In genomic region chr1:56508523-56508983, GRCh38 we compare ENCODE assay signal across 11 cellular contexts.
A peak's percentile ranks its signal among the peaks of the same experiment; 100 is the strongest.
DNase-seq lines count a peak whose midpoint lies in the region; ATAC-seq and TF ChIP-seq lines count a peak whose summit lies in the region.
"Had no signal": no experiment of that assay in that cellular context is flagged by ENCODE, and none has a peak within 500 bp of the region (broad histone marks: within the 10 kb centered on the region; RNA-seq: fewer than 3 reads in every experiment).

No MANE protein-coding gene starts in this region.

- H3K4me3 ChIP-seq in epithelial cell of esophagus (ENCODE audit: low read length) (no peak overlapping the region), testis (no peak overlapping the region)

- H3K36me3 ChIP-seq in testis (ENCODE audit: low read depth, missing control alignments) = no peaks in the 10 kb centered on the region

- intact Hi-C loops in testis (cut with DNase I; ENCODE audit: low total_unique reads) = no loop called here

- no peak overlapping the region for H3K27ac ChIP-seq in testis

- no peak for TF ChIP-seq CTCF in epithelial cell of esophagus (IDR thresholded peaks at IDR 0.05; ENCODE audit: insufficient read depth, low read depth, low read length, missing control alignments)
- TF ChIP-seq CTCF in testis (IDR thresholded peaks at IDR 0.05) = no peak

- no peaks in the 10 kb centered on the region for H3K27me3 ChIP-seq in testis

- H3K4me1 ChIP-seq in testis = peaks cover 14% of the 10 kb centered on the region

- WGBS in testis, 2 donors = 62 to 71% methylated on average over 4 of the region's 4 CpGs

- peak; percentile 74 for ATAC-seq in left lobe of liver
- no peak for ATAC-seq in GM21447 (IDR thresholded peaks at IDR 0.05; ENCODE audit: unreplicated experiment)
- ATAC-seq: natural killer cell had no signal

- no peaks in the 10 kb centered on the region for H3K9me3 ChIP-seq in testis

- no peak for TF ChIP-seq POLR2A in testis (IDR thresholded peaks at IDR 0.05)

- DNase-seq in HuH-7.5 (ENCODE audit: low spot score) (peak; percentile 60), epithelial cell of esophagus (ENCODE audit: low read depth) (peak; percentile 89), left lobe of liver (ENCODE audit: low spot score) (peak; percentile 97), testis (peak; percentile 42), NCI-H187 treated with DMSO at 0.1 percent for 48 hours (lab: John Stamatoyannopoulos, UW) (no peak), putamen (ENCODE audit: low spot score) (no peak), GM19238 (ENCODE audit: insufficient read length, low spot score) (no peak)
- DNase-seq: activated B cell treated with CpG ODN at 0.5 μM for 24 hours; activated naive CD4-positive, alpha-beta T cell treated with anti-CD3 and anti-CD28 coated beads, Interleukin-2, amount 10 ng/mL, durations not matched to agents 7 days and 5 days; natural killer cell had no signal

Comparison
In these comparisons a context has a peak if more than half of its experiments do, and no peak if none do; other contexts are left out.
1. DNase-seq: peak in HuH-7.5 (single experiment), epithelial cell of esophagus (single experiment), left lobe of liver (single experiment) and testis (single experiment); none in NCI-H187 treated with DMSO at 0.1 percent for 48 hours (single experiment), putamen (single experiment) and GM19238 (single experiment).